In the genomic region with DNA sequence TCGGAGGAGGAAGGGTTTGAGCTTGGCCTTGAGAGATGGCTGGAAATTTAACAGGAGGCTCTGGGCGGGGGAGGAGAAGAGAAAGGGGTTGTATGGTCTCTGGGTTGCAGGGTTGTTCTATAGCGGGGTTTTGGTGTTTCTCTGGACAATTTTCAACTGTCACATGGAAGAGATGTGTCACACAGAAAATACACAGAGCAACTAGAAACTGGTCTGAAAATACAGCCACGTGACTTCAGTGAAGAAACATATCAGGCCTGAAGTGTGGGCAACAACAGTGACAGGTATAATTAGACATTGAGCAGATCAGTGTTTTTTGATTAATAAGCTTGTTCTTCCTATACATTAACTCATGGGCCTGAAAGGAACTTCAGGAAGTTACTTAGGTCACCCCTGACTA, we compare ENCODE assay signal across 16 cellular contexts.
A peak's percentile ranks its signal among the peaks of the same experiment; 100 is the strongest.
DNase-seq lines count a peak whose midpoint lies in the region; ATAC-seq, FAIRE-seq and TF ChIP-seq lines count a peak whose summit lies in the region.
"Had no signal": no experiment of that assay in that cellular context is flagged by ENCODE, and none has a peak within 500 bp of the region (broad histone marks: within the 10 kb centered on the region; RNA-seq: fewer than 3 reads in every experiment).

No MANE protein-coding gene starts in this region.

- no TSS peak for BruUV-seq in endothelial cell of umbilical vein (replicated peaks; lab: Mats Ljungman, UMichigan)

- dilution Hi-C loops in endothelial cell of umbilical vein (cut with MboI; ENCODE audit: extremely low pct_ligation_motif_present, low sequenced_read_pairs), result no loop called here

- H3K9me1 ChIP-seq in endothelial cell of umbilical vein (replicated peaks; ENCODE audit: control insufficient read depth, extremely low read depth, insufficient read depth, low read length), result no peaks in the 10 kb centered on the region

- H3K9me3 Mint-ChIP-seq in activated naive CD4-positive, alpha-beta T cell treated with anti-CD3 and anti-CD28 coated beads for 36 hours, result no peaks in the 10 kb centered on the region
- no peaks in the 10 kb centered on the region for H3K9me3 Mint-ChIP-seq in HFFc6
- peaks cover 9% of the 10 kb centered on the region for H3K9me3 Mint-ChIP-seq in type B pancreatic cell
- H3K9me3 Mint-ChIP-seq: CD4-positive, alpha-beta T cell had no signal

- no peaks in the 10 kb centered on the region for H4K20me1 ChIP-seq in endothelial cell of umbilical vein (replicated peaks; ENCODE audit: control insufficient read depth, extremely low read depth, insufficient read depth, low read length)

- no peaks in the 10 kb centered on the region for H3K36me3 Mint-ChIP-seq in activated naive CD4-positive, alpha-beta T cell treated with anti-CD3 and anti-CD28 coated beads for 36 hours (ENCODE audit: low read depth)
- H3K36me3 Mint-ChIP-seq in HFFc6 (ENCODE audit: low read depth) (peaks cover 20% of the 10 kb centered on the region), type B pancreatic cell (no peaks in the 10 kb centered on the region)

- peaks cover 10% of the 10 kb centered on the region for H3K4me1 ChIP-seq in endothelial cell of umbilical vein (ENCODE audit: control insufficient read depth, extremely low read depth, insufficient read depth, low read length)

- CTCF ChIA-PET in activated naive CD4-positive, alpha-beta T cell treated with anti-CD3 and anti-CD28 coated beads for 36 hours (lab: Charles Lee), result interaction anchor here (0.6 kb wide), 1 partner anchor 1042 kb away, joined by 3 read pairs; no protein-coding TSS in a partner anchor
- CTCF ChIA-PET in endothelial cell of umbilical vein (lab: Charles Lee), result interaction anchor here (0.9 to 1.2 kb wide), 3 partner anchors 10 to 16 kb away, joined by 3 to 4 read pairs (median 3); no protein-coding TSS in a partner anchor

- no peak for DNase-seq in activated naive CD4-positive, alpha-beta T cell treated with anti-CD3 and anti-CD28 coated beads for 36 hours
- no peak for DNase-seq in activated naive CD4-positive, alpha-beta T cell treated with anti-CD3 and anti-CD28 coated beads, Interleukin-2, amount 50 U/mL, for 16 hours
- no peak for DNase-seq in HFFc6
- no peak for DNase-seq in endothelial cell of umbilical vein (ENCODE audit: low read depth, low spot score)
- DNase-seq in type B pancreatic cell (ENCODE audit: extremely low spot score, unreplicated experiment), result no peak
- DNase-seq in SIG-M5 (lab: John Stamatoyannopoulos, UW), result no peak
- DNase-seq: AML-193; CD4-positive, alpha-beta T cell; DMS79; H7; MV-4-11; NCI-H1436; NCI-H2029 treated with DMSO at 0.1 percent for 48 hours; NCI-H510A had no signal

- intact Hi-C loops in activated naive CD4-positive, alpha-beta T cell treated with anti-CD3 and anti-CD28 coated beads for 36 hours (cut with micrococcal nuclease), result no loop called here
- intact Hi-C loops in endothelial cell of umbilical vein (cut with micrococcal nuclease), result no loop called here

- no peak for FAIRE-seq in endothelial cell of umbilical vein (lab: Jason Lieb, UNC)
- FAIRE-seq: GM12892 had no signal

- POLR2A ChIA-PET in endothelial cell of umbilical vein (lab: Charles Lee), result no interaction called here

- H3K4me3 ChIP-seq in endothelial cell of umbilical vein (replicated peaks in 1 of 3; ENCODE audit: insufficient read depth in 1 of 3, low read depth in 1 of 3, low read length in 3 of 3), result no peak overlapping the region

- no peak for ATAC-seq in HG03139 (IDR thresholded peaks at IDR 0.05; ENCODE audit: unreplicated experiment)

- H3K27me3 ChIP-seq in endothelial cell of umbilical vein (ENCODE audit: control insufficient read depth in 2 of 2, insufficient read depth in 2 of 2, low read length in 2 of 2), result no peaks in the 10 kb centered on the region

- no peak overlapping the region for H3K27ac ChIP-seq in endothelial cell of umbilical vein (ENCODE audit: insufficient read depth, low read depth, low read length)

- H3K79me2 ChIP-seq in endothelial cell of umbilical vein (ENCODE audit: control insufficient read depth, insufficient read depth, low read length), result no peaks in the 10 kb centered on the region

- no peaks in the 10 kb centered on the region for H3K36me3 ChIP-seq in endothelial cell of umbilical vein (ENCODE audit: control insufficient read depth in 2 of 2, extremely low read depth in 1 of 2, insufficient read depth in 2 of 2, low read length in 2 of 2)

- H3K4me2 ChIP-seq in endothelial cell of umbilical vein (ENCODE audit: insufficient read depth, low read length), result no peak overlapping the region

- TF ChIP-seq CTCF in HFFc6 (IDR thresholded peaks at IDR 0.05) (no peak), endothelial cell of umbilical vein (IDR thresholded peaks at IDR 0.05; ENCODE audit: extremely low read depth in 1 of 2, insufficient read depth in 1 of 2, low read depth in 1 of 2, low read length in 2 of 2) (no peak), type B pancreatic cell (conservative IDR thresholded peaks at IDR 0.05) (no peak)

- peaks cover 31% of the 10 kb centered on the region for H3K27me3 Mint-ChIP-seq in activated naive CD4-positive, alpha-beta T cell treated with anti-CD3 and anti-CD28 coated beads for 36 hours (ENCODE audit: low read depth)
- H3K27me3 Mint-ChIP-seq in HFFc6 (ENCODE audit: insufficient read depth), result no peaks in the 10 kb centered on the region
- peaks cover 20% of the 10 kb centered on the region for H3K27me3 Mint-ChIP-seq in type B pancreatic cell

- TF ChIP-seq POLR2A in endothelial cell of umbilical vein (IDR thresholded peaks at IDR 0.05; ENCODE audit: low read depth, low read length), result no peak

- H3K9ac ChIP-seq in endothelial cell of umbilical vein (replicated peaks; ENCODE audit: extremely low read depth, insufficient read depth, low read length), result no peak overlapping the region

- H3K4me1 Mint-ChIP-seq in activated naive CD4-positive, alpha-beta T cell treated with anti-CD3 and anti-CD28 coated beads for 36 hours (ENCODE audit: low read depth), result peaks cover 5% of the 10 kb centered on the region
- H3K4me1 Mint-ChIP-seq in HFFc6 (ENCODE audit: low read depth), result peaks cover 65% of the 10 kb centered on the region
- H3K4me1 Mint-ChIP-seq in type B pancreatic cell (ENCODE audit: unreplicated experiment), result peaks cover 29% of the 10 kb centered on the region

- H3K27ac Mint-ChIP-seq in activated naive CD4-positive, alpha-beta T cell treated with anti-CD3 and anti-CD28 coated beads for 36 hours, result peak overlapping the region; percentile 1
- peak overlapping the region; percentile 13 for H3K27ac Mint-ChIP-seq in HFFc6
- H3K27ac Mint-ChIP-seq in type B pancreatic cell, result peak overlapping the region; percentile 14
- H3K27ac Mint-ChIP-seq: CD4-positive, alpha-beta T cell had no signal

- no peaks in the 10 kb centered on the region for H3K9me3 ChIP-seq in endothelial cell of umbilical vein (replicated peaks; ENCODE audit: control insufficient read depth, insufficient read depth, low read length)

- H3K4me3 Mint-ChIP-seq in activated naive CD4-positive, alpha-beta T cell treated with anti-CD3 and anti-CD28 coated beads for 36 hours, result no peak overlapping the region
- no peak overlapping the region for H3K4me3 Mint-ChIP-seq in HFFc6
- no peak overlapping the region for H3K4me3 Mint-ChIP-seq in type B pancreatic cell
- H3K4me3 Mint-ChIP-seq: CD4-positive, alpha-beta T cell had no signal

- H2AFZ ChIP-seq in endothelial cell of umbilical vein (ENCODE audit: low read depth, low read length), result peak overlapping the region; percentile 32

TF ChIP-seq in endothelial cell of umbilical vein, 7 proteins besides CTCF, POLR2A, EP300 and RAD21:
- TF ChIP-seq, protein P1, sequence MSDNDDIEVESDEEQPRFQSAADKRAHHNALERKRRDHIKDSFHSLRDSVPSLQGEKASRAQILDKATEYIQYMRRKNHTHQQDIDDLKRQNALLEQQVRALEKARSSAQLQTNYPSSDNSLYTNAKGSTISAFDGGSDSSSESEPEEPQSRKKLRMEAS (IDR thresholded peaks at IDR 0.05; ENCODE audit: insufficient read depth, insufficient read length), result no peak
- TF ChIP-seq EZH2 (IDR thresholded peaks at IDR 0.05; ENCODE audit: borderline replicate concordance, low read depth, low read length, severe bottlenecking), result no peak
- no peak for TF ChIP-seq GATA2 (IDR thresholded peaks at IDR 0.05; ENCODE audit: insufficient read depth, insufficient read length, low read depth, low read length)
- no peak for TF ChIP-seq JUN (IDR thresholded peaks at IDR 0.05; ENCODE audit: borderline replicate concordance, insufficient read depth, insufficient read length, low read depth)
- no peak for TF ChIP-seq FOS (IDR thresholded peaks at IDR 0.05; ENCODE audit: borderline replicate concordance, insufficient read depth, low read length)
- TF ChIP-seq POLR2AphosphoS5 (IDR thresholded peaks at IDR 0.05; ENCODE audit: insufficient read depth, low read depth, low read length), result no peak
- TF ChIP-seq MYC (IDR thresholded peaks at IDR 0.05; ENCODE audit: low read depth, low read length), result no peak
